12 cellular contexts compared by ENCODE assay signal in genomic region chr4:23728393-23728792, GRCh38.
DNase-seq lines count a peak whose midpoint lies in the region; ATAC-seq lines count a peak whose summit lies in the region.
"Had no signal": no experiment of that assay in that cellular context is flagged by ENCODE, and none has a peak within 500 bp of the region (broad histone marks: within the 10 kb centered on the region; RNA-seq: fewer than 3 reads in every experiment).

No MANE protein-coding gene starts in this region.

- intact Hi-C loops in left ventricle myocardium superior (cut with micrococcal nuclease) (no loop called here), cardiac septum (cut with DNase I) (no loop called here)

- CTCF ChIA-PET in activated CD4-positive, alpha-beta T cell treated with anti-CD3 and anti-CD28 coated beads, Interleukin-2, amount 10 ng/mL, durations not matched to agents 7 days and 5 days (lab: Charles Lee): no interaction called here

- no peak overlapping the region for H3K27ac Mint-ChIP-seq in activated CD4-positive, alpha-beta T cell treated with anti-CD3 and anti-CD28 coated beads, Interleukin-2, amount 10 ng/mL, durations not matched to agents 7 days and 5 days
- H3K27ac Mint-ChIP-seq: activated CD8-positive, alpha-beta T cell treated with anti-CD3 and anti-CD28 coated beads, Interleukin-2, amount 10 ng/mL, durations not matched to agents 7 days and 5 days had no signal

- no peaks in the 10 kb centered on the region for H3K36me3 Mint-ChIP-seq in activated CD4-positive, alpha-beta T cell treated with anti-CD3 and anti-CD28 coated beads, Interleukin-2, amount 10 ng/mL, durations not matched to agents 7 days and 5 days (ENCODE audit: low read depth)

- no peaks in the 10 kb centered on the region for H3K9me3 Mint-ChIP-seq in activated CD4-positive, alpha-beta T cell treated with anti-CD3 and anti-CD28 coated beads, Interleukin-2, amount 10 ng/mL, durations not matched to agents 7 days and 5 days

- ATAC-seq in left ventricle myocardium superior: peak; percentile 14
- no peak for ATAC-seq in GM19395 (IDR thresholded peaks at IDR 0.05; ENCODE audit: unreplicated experiment)
- ATAC-seq in HG03439 (IDR thresholded peaks at IDR 0.05; ENCODE audit: unreplicated experiment): no peak
- ATAC-seq: activated CD8-positive, alpha-beta T cell treated with anti-CD3 and anti-CD28 coated beads, Interleukin-2, amount 10 ng/mL, durations not matched to agents 7 days and 5 days had no signal

- DNase-seq in left ventricle myocardium superior: no peak
- no peak for DNase-seq in cardiac septum (ENCODE audit: low spot score)
- peak; percentile 2 for DNase-seq in amniotic epithelial cell (ENCODE audit: low read depth)
- DNase-seq in inferior parietal cortex (ENCODE audit: extremely low spot score): peak; percentile 45
- DNase-seq in activated CD4-positive, alpha-beta T cell treated with anti-CD3 and anti-CD28 coated beads, Interleukin-2, amount 10 ng/mL, durations not matched to agents 7 days and 5 days: no peak
- DNase-seq in cortex of kidney (lab: John Stamatoyannopoulos, UW): no peak
- DNase-seq: activated CD8-positive, alpha-beta T cell treated with anti-CD3 and anti-CD28 coated beads, Interleukin-2, amount 10 ng/mL, durations not matched to agents 7 days and 5 days; lower lobe of right lung; NCI-H446 treated with DMSO at 0.1 percent for 48 hours; sigmoid colon had no signal

- no peaks in the 10 kb centered on the region for H3K4me1 Mint-ChIP-seq in activated CD4-positive, alpha-beta T cell treated with anti-CD3 and anti-CD28 coated beads, Interleukin-2, amount 10 ng/mL, durations not matched to agents 7 days and 5 days

- POLR2A ChIA-PET in activated CD4-positive, alpha-beta T cell treated with anti-CD3 and anti-CD28 coated beads, Interleukin-2, amount 10 ng/mL, durations not matched to agents 7 days and 5 days (lab: Charles Lee): no interaction called here

- H3K4me3 Mint-ChIP-seq in activated CD4-positive, alpha-beta T cell treated with anti-CD3 and anti-CD28 coated beads, Interleukin-2, amount 10 ng/mL, durations not matched to agents 7 days and 5 days: no peak overlapping the region
- H3K4me3 Mint-ChIP-seq: activated CD8-positive, alpha-beta T cell treated with anti-CD3 and anti-CD28 coated beads, Interleukin-2, amount 10 ng/mL, durations not matched to agents 7 days and 5 days had no signal

- no peaks in the 10 kb centered on the region for H3K27me3 Mint-ChIP-seq in activated CD4-positive, alpha-beta T cell treated with anti-CD3 and anti-CD28 coated beads, Interleukin-2, amount 10 ng/mL, durations not matched to agents 7 days and 5 days

Comparison
In these comparisons a context has a peak if more than half of its experiments do, and no peak if none do; other contexts are left out.
1. DNase-seq: peak in amniotic epithelial cell (single experiment) and inferior parietal cortex (single experiment); none in left ventricle myocardium superior (single experiment), cardiac septum (single experiment), activated CD4-positive, alpha-beta T cell treated with anti-CD3 and anti-CD28 coated beads, Interleukin-2, amount 10 ng/mL, durations not matched to agents 7 days and 5 days (single experiment) and cortex of kidney (single experiment).